In genomic region chr4:121674696-121675095, GRCh38 we compare ENCODE assay signal across 20 cellular contexts.
"Had no signal": no experiment of that assay in that cellular context is flagged by ENCODE, and none has a peak within 500 bp of the region (broad histone marks: within the 10 kb centered on the region; RNA-seq: fewer than 3 reads in every experiment).

No MANE protein-coding gene starts in this region.

- H3K27me3 ChIP-seq: esophagus muscularis mucosa, foreskin keratinocyte, right lobe of liver, spleen, stomach had no signal

- H3K9me3 ChIP-seq: esophagus muscularis mucosa, psoas muscle, right lobe of liver, spleen, stomach had no signal

- ATAC-seq: effector memory CD8-positive, alpha-beta T cell; left colon; psoas muscle; right lobe of liver had no signal

- H3K27ac ChIP-seq: epithelial cell of prostate, esophagus muscularis mucosa, foreskin keratinocyte, psoas muscle, right lobe of liver, spleen, stomach had no signal

- H3K4me1 ChIP-seq: esophagus muscularis mucosa, psoas muscle, right lobe of liver, spleen had no signal

- DNase-seq: effector memory CD8-positive, alpha-beta T cell; foreskin keratinocyte; hippocampal formation; left colon; left ventricle myocardium superior; mesendoderm; naive B cell; psoas muscle; retina; right lobe of liver; spleen; stimulated activated CD4-positive, alpha-beta T cell treated with anti-CD3 and anti-CD28 coated beads, Interleukin-15, amount 100 ng/mL, for 24 hours; stimulated activated CD4-positive, alpha-beta T cell treated with anti-CD3 and anti-CD28 coated beads, Interleukin-1b, Interleukin-23, amount 100 ng/mL, for 48 hours; stimulated activated CD4-positive, alpha-beta T cell treated with anti-CD3 and anti-CD28 coated beads, Interleukin-4, amount 100 ng/mL, for 24 hours; stimulated activated naive CD4-positive, alpha-beta T cell; stomach; trophoblast cell had no signal

- H3K4me3 ChIP-seq: esophagus muscularis mucosa, lung, psoas muscle, right lobe of liver, spleen, stomach had no signal
